1 cellular context compared by ENCODE assay signal in genomic region chr2:235493775-235494715, GRCh38.
TF ChIP-seq lines count a peak whose summit lies in the region.

Gene AGAP1 (plus strand): TSS chr2:235494043.

TF ChIP-seq in HepG2, 621 proteins besides CTCF, POLR2A, EP300 and RAD21 (continued from another document and continues in another):
- peak; percentile 28; the same call in 1 of the 2 replicates for TF ChIP-seq ZBTB10 (CRISPR knock-in tag; IDR thresholded peaks at IDR 0.05; ENCODE audit: borderline replicate concordance)
- 0 out of 2 replicates have a peak, but pooled peaks have one; percentile 60 for TF ChIP-seq ZNF841 (CRISPR knock-in tag; IDR thresholded peaks at IDR 0.05; ENCODE audit: borderline replicate concordance)
- peak; percentile 69 for TF ChIP-seq ZBTB14 (CRISPR knock-in tag; IDR thresholded peaks at IDR 0.05)
- no peak for TF ChIP-seq MED1 (CRISPR knock-in tag; IDR thresholded peaks at IDR 0.05)
- no peak for TF ChIP-seq CSRNP2 (CRISPR knock-in tag; conservative IDR thresholded peaks at IDR 0.05; ENCODE audit: low read depth)
- TF ChIP-seq DBP (CRISPR knock-in tag; IDR thresholded peaks at IDR 0.05; ENCODE audit: not compliant biosample characterization), result no peak
- no peak for TF ChIP-seq IRX3 (CRISPR knock-in tag; IDR thresholded peaks at IDR 0.05; ENCODE audit: borderline replicate concordance, low read depth)
- no peak for TF ChIP-seq ZNF605 (CRISPR knock-in tag; IDR thresholded peaks at IDR 0.05)
- no peak for TF ChIP-seq ZNF607 (CRISPR knock-in tag; IDR thresholded peaks at IDR 0.05; ENCODE audit: borderline replicate concordance)
- no peak for TF ChIP-seq REST (IDR thresholded peaks at IDR 0.05; ENCODE audit: borderline replicate concordance in 1 of 2, low read depth in 1 of 2, low read length in 2 of 2)
- no peak for TF ChIP-seq XRCC5 (optimal IDR thresholded peaks at IDR 0.05; ENCODE audit: low read length)
- TF ChIP-seq HNRNPL (IDR thresholded peaks at IDR 0.05; ENCODE audit: low read depth, low read length), result no peak
- TF ChIP-seq PHF8 (CRISPR knock-in tag; IDR thresholded peaks at IDR 0.05), result peak; percentile 36; the same call in 1 of the 2 replicates
- no peak for TF ChIP-seq HDAC6 (IDR thresholded peaks at IDR 0.05; ENCODE audit: low read depth, low read length)
- TF ChIP-seq CHD2 (IDR thresholded peaks at IDR 0.05; ENCODE audit: low read depth, low read length), result no peak
- no peak for TF ChIP-seq SNAPC5 (CRISPR knock-in tag; IDR thresholded peaks at IDR 0.05; ENCODE audit: borderline replicate concordance)
- peak; percentile 47; the same call in 1 of the 2 replicates for TF ChIP-seq RBFOX2 (IDR thresholded peaks at IDR 0.05; ENCODE audit: low read depth, low read length)
- TF ChIP-seq TAF1 (CRISPR knock-in tag; IDR thresholded peaks at IDR 0.05), result peak; percentile 20; the same call in 1 of the 2 replicates
- TF ChIP-seq SIX1 (CRISPR knock-in tag; IDR thresholded peaks at IDR 0.05; ENCODE audit: borderline replicate concordance), result no peak
- 0 out of 2 replicates have a peak, but pooled peaks have one; percentile 19 for TF ChIP-seq ARID5B (CRISPR knock-in tag; IDR thresholded peaks at IDR 0.05)
- no peak for TF ChIP-seq ZNF138 (CRISPR knock-in tag; IDR thresholded peaks at IDR 0.05; ENCODE audit: low read depth)
- TF ChIP-seq FOXK1 (CRISPR knock-in tag; IDR thresholded peaks at IDR 0.05; ENCODE audit: borderline replicate concordance, low read depth), result peak; percentile 23; the same call in 1 of the 2 replicates
- TF ChIP-seq CHCHD3 (CRISPR knock-in tag; IDR thresholded peaks at IDR 0.05), result no peak
- TF ChIP-seq ZNF629 (CRISPR knock-in tag; conservative IDR thresholded peaks at IDR 0.05), result no peak
- peak; percentile 78; the same call in 1 of the 2 replicates for TF ChIP-seq ZBED4 (CRISPR knock-in tag; IDR thresholded peaks at IDR 0.05; ENCODE audit: borderline replicate concordance)
- no peak for TF ChIP-seq SOX13 (IDR thresholded peaks at IDR 0.05)
- 0 out of 4 replicates have a peak, but pooled peaks of 1 of the 2 experiments have one; percentile 2 for TF ChIP-seq SOX13 (CRISPR knock-in tag; conservative IDR thresholded peaks at IDR 0.05 in 1 of 2, IDR thresholded peaks at IDR 0.05 in 1 of 2)
- peak; percentile 38; the same call in 1 of the 2 replicates for TF ChIP-seq ATF7-NPFF (CRISPR knock-in tag; IDR thresholded peaks at IDR 0.05; ENCODE audit: low read depth)
- TF ChIP-seq MLX (CRISPR knock-in tag; IDR thresholded peaks at IDR 0.05), result no peak
- peak; percentile 69 for TF ChIP-seq YY1 (IDR thresholded peaks at IDR 0.05; ENCODE audit: insufficient read depth, insufficient replicate concordance, low read depth, low read length)
- 0 out of 2 replicates have a peak, but pooled peaks have one; percentile 11 for TF ChIP-seq DRAP1 (CRISPR knock-in tag; IDR thresholded peaks at IDR 0.05)
- TF ChIP-seq ZSCAN25 (CRISPR knock-in tag; IDR thresholded peaks at IDR 0.05), result no peak
- TF ChIP-seq HINFP (CRISPR knock-in tag; IDR thresholded peaks at IDR 0.05; ENCODE audit: low read depth), result peak; percentile 14; the same call in 1 of the 2 replicates
- TF ChIP-seq ZNF562 (CRISPR knock-in tag; IDR thresholded peaks at IDR 0.05; ENCODE audit: borderline replicate concordance), result 0 out of 2 replicates have a peak, but pooled peaks have one; percentile 38
- TF ChIP-seq FIP1L1 (IDR thresholded peaks at IDR 0.05; ENCODE audit: borderline replicate concordance, insufficient read depth, low read depth, low read length), result no peak
- TF ChIP-seq NCOA5 (CRISPR knock-in tag; IDR thresholded peaks at IDR 0.05), result no peak
